15 cellular contexts compared by ENCODE assay signal in genomic region chr4:2141022-2141761, GRCh38.
DNase-seq lines count a peak whose midpoint lies in the region; ATAC-seq and TF ChIP-seq lines count a peak whose summit lies in the region.
"Had no signal": no experiment of that assay in that cellular context is flagged by ENCODE, and none has a peak within 500 bp of the region (broad histone marks: within the 10 kb centered on the region; RNA-seq: fewer than 3 reads in every experiment).

No MANE protein-coding gene starts in this region.

- CTCF ChIA-PET in naive thymus-derived CD4-positive, alpha-beta T cell (lab: Charles Lee): no interaction called here

- intact Hi-C loops in naive thymus-derived CD4-positive, alpha-beta T cell (cut with micrococcal nuclease): no loop called here

- TF ChIP-seq POLR2A in tibial nerve (IDR thresholded peaks at IDR 0.05): no peak

- H3K36me3 Mint-ChIP-seq in activated naive CD8-positive, alpha-beta T cell: no peaks in the 10 kb centered on the region
- H3K36me3 Mint-ChIP-seq in activated naive CD8-positive, alpha-beta T cell treated with anti-CD3 and anti-CD28 coated beads, Interleukin-2, amount 50 U/mL, for 24 hours (ENCODE audit: low read depth): no peaks in the 10 kb centered on the region
- H3K36me3 Mint-ChIP-seq in activated T-helper 17 cell treated with anti-CD3 and anti-CD28 coated beads, Interleukin-2, amount 50 U/mL, for 72 hours (ENCODE audit: low read depth): no peaks in the 10 kb centered on the region
- peaks cover 0 to 3% (median 0%) of the 10 kb centered on the region in 5 donors for H3K36me3 Mint-ChIP-seq in naive thymus-derived CD4-positive, alpha-beta T cell

- POLR2A ChIA-PET in naive thymus-derived CD4-positive, alpha-beta T cell (lab: Charles Lee): no interaction called here

- H3K9me3 ChIP-seq in naive thymus-derived CD4-positive, alpha-beta T cell (ENCODE audit: control insufficient read depth in 2 of 3, low read length in 3 of 3): no peaks in the 10 kb centered on the region
- peaks cover 0 to 10% (median 2%) of the 10 kb centered on the region in 4 donors for H3K9me3 ChIP-seq in tibial nerve
- H3K9me3 ChIP-seq: MG63 had no signal

- no peak overlapping the region for H3K4me3 Mint-ChIP-seq in activated naive CD8-positive, alpha-beta T cell
- H3K4me3 Mint-ChIP-seq in activated naive CD8-positive, alpha-beta T cell treated with anti-CD3 and anti-CD28 coated beads, Interleukin-2, amount 50 U/mL, for 24 hours: no peak overlapping the region
- no peak overlapping the region for H3K4me3 Mint-ChIP-seq in activated T-helper 17 cell treated with anti-CD3 and anti-CD28 coated beads, Interleukin-2, amount 50 U/mL, for 72 hours
- H3K4me3 Mint-ChIP-seq in naive thymus-derived CD4-positive, alpha-beta T cell: peak overlapping the region in 1 of 10 donors; percentile 78

- no peaks in the 10 kb centered on the region for H3K27me3 Mint-ChIP-seq in activated naive CD8-positive, alpha-beta T cell
- H3K27me3 Mint-ChIP-seq in activated naive CD8-positive, alpha-beta T cell treated with anti-CD3 and anti-CD28 coated beads, Interleukin-2, amount 50 U/mL, for 24 hours: no peaks in the 10 kb centered on the region
- H3K27me3 Mint-ChIP-seq in activated T-helper 17 cell treated with anti-CD3 and anti-CD28 coated beads, Interleukin-2, amount 50 U/mL, for 72 hours: no peaks in the 10 kb centered on the region
- H3K27me3 Mint-ChIP-seq in naive thymus-derived CD4-positive, alpha-beta T cell: no peaks in the 10 kb centered on the region

- peaks cover 0 to 22% of the 10 kb centered on the region in 2 donors for H3K4me1 ChIP-seq in naive thymus-derived CD4-positive, alpha-beta T cell (ENCODE audit: control insufficient read depth in 2 of 2, insufficient read depth in 2 of 2, low read length in 2 of 2)
- H3K4me1 ChIP-seq in tibial nerve: peaks cover 0 to 27% (median 2%) of the 10 kb centered on the region in 4 donors
- H3K4me1 ChIP-seq: foreskin keratinocyte had no signal

- no peaks in the 10 kb centered on the region for H3K27me3 ChIP-seq in naive thymus-derived CD4-positive, alpha-beta T cell (ENCODE audit: control insufficient read depth in 2 of 2, insufficient read depth in 2 of 2, low read length in 2 of 2)
- H3K27me3 ChIP-seq in tibial nerve: no peaks in the 10 kb centered on the region
- H3K27me3 ChIP-seq: MG63 had no signal

- H3K9me3 Mint-ChIP-seq in activated naive CD8-positive, alpha-beta T cell (ENCODE audit: low read depth): no peaks in the 10 kb centered on the region
- no peaks in the 10 kb centered on the region for H3K9me3 Mint-ChIP-seq in activated naive CD8-positive, alpha-beta T cell treated with anti-CD3 and anti-CD28 coated beads, Interleukin-2, amount 50 U/mL, for 24 hours
- no peaks in the 10 kb centered on the region for H3K9me3 Mint-ChIP-seq in activated T-helper 17 cell treated with anti-CD3 and anti-CD28 coated beads, Interleukin-2, amount 50 U/mL, for 72 hours
- H3K9me3 Mint-ChIP-seq in naive thymus-derived CD4-positive, alpha-beta T cell: peaks cover 0 to 5% (median 0%) of the 10 kb centered on the region in 11 donors

- no peaks in the 10 kb centered on the region for H3K36me3 ChIP-seq in naive thymus-derived CD4-positive, alpha-beta T cell (ENCODE audit: control insufficient read depth in 2 of 3, insufficient read depth in 3 of 3, low read length in 3 of 3)
- no peaks in the 10 kb centered on the region for H3K36me3 ChIP-seq in tibial nerve
- H3K36me3 ChIP-seq: MG63 had no signal

- TF ChIP-seq CTCF in tibial nerve (IDR thresholded peaks at IDR 0.05): no peak

- H3K4me1 Mint-ChIP-seq in activated naive CD8-positive, alpha-beta T cell (ENCODE audit: low read depth): peaks cover 24% of the 10 kb centered on the region
- peaks cover 18% of the 10 kb centered on the region for H3K4me1 Mint-ChIP-seq in activated naive CD8-positive, alpha-beta T cell treated with anti-CD3 and anti-CD28 coated beads, Interleukin-2, amount 50 U/mL, for 24 hours
- H3K4me1 Mint-ChIP-seq in activated T-helper 17 cell treated with anti-CD3 and anti-CD28 coated beads, Interleukin-2, amount 50 U/mL, for 72 hours: peaks cover 6% of the 10 kb centered on the region
- H3K4me1 Mint-ChIP-seq in naive thymus-derived CD4-positive, alpha-beta T cell: peaks cover 10 to 41% (median 28%) of the 10 kb centered on the region in 7 donors

- peak overlapping the region; percentile 43 for H3K27ac ChIP-seq in naive thymus-derived CD4-positive, alpha-beta T cell (ENCODE audit: low read depth, low read length)
- peak overlapping the region; percentile 53 to 88 (median 79) for H3K27ac ChIP-seq in tibial nerve
- H3K27ac ChIP-seq: foreskin keratinocyte had no signal

- DNase-seq in activated naive CD8-positive, alpha-beta T cell treated with anti-CD3 and anti-CD28 coated beads, Interleukin-2, amount 50 U/mL, for 24 hours: no peak
- DNase-seq in naive thymus-derived CD4-positive, alpha-beta T cell: no peak
- DNase-seq in tibial nerve (ENCODE audit: low spot score in 2 of 2) (no peak), NCI-H1694 (lab: John Stamatoyannopoulos, UW) (no peak), DMS114 treated with DMSO at 0.1 percent for 48 hours (lab: John Stamatoyannopoulos, UW; ENCODE audit: unreplicated experiment) (no peak)
- DNase-seq: activated CD4-positive, CD25-positive, alpha-beta regulatory T cell treated with anti-CD3 and anti-CD28 coated beads, Interleukin-2, amount 50 U/mL, for 72 hours; foreskin keratinocyte; MG63; NCI-H2081 treated with DMSO at 0.1 percent for 48 hours; NCI-H748 treated with DMSO at 0.1 percent for 48 hours; occipital lobe had no signal

- H3K27ac Mint-ChIP-seq in activated naive CD8-positive, alpha-beta T cell: peak overlapping the region; percentile 46
- no peak overlapping the region for H3K27ac Mint-ChIP-seq in activated naive CD8-positive, alpha-beta T cell treated with anti-CD3 and anti-CD28 coated beads, Interleukin-2, amount 50 U/mL, for 24 hours
- no peak overlapping the region for H3K27ac Mint-ChIP-seq in activated T-helper 17 cell treated with anti-CD3 and anti-CD28 coated beads, Interleukin-2, amount 50 U/mL, for 72 hours
- peak overlapping the region in 7 of 9 donors; percentile 45 to 91 (median 83) for H3K27ac Mint-ChIP-seq in naive thymus-derived CD4-positive, alpha-beta T cell

- ATAC-seq in activated naive CD8-positive, alpha-beta T cell treated with anti-CD3 and anti-CD28 coated beads, Interleukin-2, amount 50 U/mL, for 24 hours: no peak
- peak; percentile 6 for ATAC-seq in activated T-helper 17 cell treated with anti-CD3 and anti-CD28 coated beads, Interleukin-2, amount 50 U/mL, for 72 hours (replicated peaks)
- no peak for ATAC-seq in naive thymus-derived CD4-positive, alpha-beta T cell
- ATAC-seq in HG02763 (IDR thresholded peaks at IDR 0.05; ENCODE audit: unreplicated experiment): no peak
- ATAC-seq: foreskin keratinocyte had no signal

- H3K4me3 ChIP-seq in naive thymus-derived CD4-positive, alpha-beta T cell (ENCODE audit: low read length): no peak overlapping the region
- H3K4me3 ChIP-seq in tibial nerve: no peak overlapping the region
- H3K4me3 ChIP-seq: lung, MG63 had no signal

- WGBS in tibial nerve, 2 donors: 72 to 81% methylated on average over 6 to 8 of the region's 8 CpGs

- no peak for TF ChIP-seq EP300 in tibial nerve (IDR thresholded peaks at IDR 0.05)

Comparison
In these comparisons a context has a peak if more than half of its experiments do, and no peak if none do; other contexts are left out.
1. H3K27ac Mint-ChIP-seq: peak in activated naive CD8-positive, alpha-beta T cell (single experiment) and naive thymus-derived CD4-positive, alpha-beta T cell (7 of 9); none in activated naive CD8-positive, alpha-beta T cell treated with anti-CD3 and anti-CD28 coated beads, Interleukin-2, amount 50 U/mL, for 24 hours (single experiment) and activated T-helper 17 cell treated with anti-CD3 and anti-CD28 coated beads, Interleukin-2, amount 50 U/mL, for 72 hours (single experiment).